Comparison of ENCODE assay signal across 22 cellular contexts in the genomic region with DNA sequence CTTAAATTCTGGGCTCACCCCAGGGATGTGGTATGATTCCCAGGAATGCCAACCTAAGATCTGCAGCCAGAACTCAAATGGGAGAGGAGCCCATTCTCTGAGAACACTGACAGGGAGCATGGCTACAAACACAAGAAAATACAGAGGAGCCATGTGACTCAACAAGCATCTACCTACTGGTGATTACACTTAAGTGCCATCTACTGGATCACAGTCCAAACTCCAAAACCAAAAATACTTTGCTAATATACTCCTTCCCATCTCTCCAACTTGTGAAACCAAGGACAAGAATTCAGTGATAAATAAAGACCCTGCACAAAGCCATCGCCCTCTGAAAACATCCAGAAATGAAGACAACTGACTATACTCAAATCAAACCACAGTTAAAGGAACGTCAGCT.
"Had no signal": no experiment of that assay in that cellular context is flagged by ENCODE, and none has a peak within 500 bp of the region (broad histone marks: within the 10 kb centered on the region; RNA-seq: fewer than 3 reads in every experiment).

No MANE protein-coding gene starts in this region.

- H3K27ac Mint-ChIP-seq: activated B cell treated with CpG ODN at 0.5 μM for 24 hours; activated naive CD8-positive, alpha-beta T cell; effector memory CD8-positive, alpha-beta T cell; nephron progenitor cell; progenitor cell of endocrine pancreas had no signal

- H3K36me3 ChIP-seq: cardiac muscle cell, esophagus muscularis mucosa, left ventricle myocardium inferior, ovary, right lobe of liver, transverse colon had no signal

- H3K4me1 ChIP-seq: esophagus muscularis mucosa, left ventricle myocardium inferior, right lobe of liver, testis, transverse colon had no signal

- H3K27me3 Mint-ChIP-seq: progenitor cell of endocrine pancreas had no signal

- DNase-seq: activated B cell treated with CpG ODN at 0.5 μM for 24 hours; activated CD4-positive, alpha-beta T cell treated with anti-CD3 and anti-CD28 coated beads for 4 hours; activated CD4-positive, alpha-beta T cell treated with anti-CD3 and anti-CD28 coated beads, Interleukin-2, amount 50 U/mL, for 4 hours; activated CD8-positive, alpha-beta memory T cell treated with anti-CD3 and anti-CD28 coated beads for 24 hours; activated effector memory CD4-positive, alpha-beta T cell treated with Interleukin-2 at 50 U/mL for 16 hours; activated naive CD4-positive, alpha-beta T cell treated with Interleukin-2 at 50 U/mL for 16 hours; anterior cingulate cortex; cortex of kidney; effector memory CD8-positive, alpha-beta T cell; left ventricle myocardium inferior; naive B cell; nephron progenitor cell; ovary; right lobe of liver; stimulated activated CD4-positive, alpha-beta T cell treated with anti-CD3 and anti-CD28 coated beads, Interleukin-2, amount 100 ng/mL, for 48 hours; stimulated activated naive CD8-positive, alpha-beta T cell treated with anti-CD3 and anti-CD28 coated beads, Interleukin-15, Interleukin-2, amounts not matched to agents 100 U/mL and 50 U/mL, for 24 hours; testis; transverse colon had no signal

- H3K4me3 Mint-ChIP-seq: activated B cell treated with CpG ODN at 0.5 μM for 24 hours; activated naive CD8-positive, alpha-beta T cell; effector memory CD8-positive, alpha-beta T cell; naive B cell; nephron progenitor cell had no signal

- H3K4me3 ChIP-seq: cardiac muscle cell, esophagus muscularis mucosa, left ventricle myocardium inferior, ovary, right lobe of liver, testis, transverse colon had no signal

- H3K4me1 Mint-ChIP-seq: activated B cell treated with CpG ODN at 0.5 μM for 24 hours, naive B cell had no signal

- ATAC-seq: effector memory CD8-positive, alpha-beta T cell; right lobe of liver; stimulated activated naive CD8-positive, alpha-beta T cell treated with anti-CD3 and anti-CD28 coated beads, Interleukin-15, Interleukin-2, amounts not matched to agents 100 U/mL and 50 U/mL, for 24 hours had no signal

- H3K27ac ChIP-seq: cardiac muscle cell, esophagus muscularis mucosa, left ventricle myocardium inferior, ovary, right lobe of liver, testis, transverse colon had no signal

- H3K27me3 ChIP-seq: cardiac muscle cell, esophagus muscularis mucosa, ovary, right lobe of liver, testis, transverse colon had no signal

- H3K9me3 ChIP-seq: esophagus muscularis mucosa, ovary, right lobe of liver, testis, transverse colon had no signal

- H3K36me3 Mint-ChIP-seq: activated naive CD8-positive, alpha-beta T cell had no signal
